Comparison of ENCODE assay signal across 15 cellular contexts in genomic region chr5:139862803-139863202, GRCh38.
DNase-seq lines count a peak whose midpoint lies in the region; ATAC-seq, FAIRE-seq and TF ChIP-seq lines count a peak whose summit lies in the region.
"Had no signal": no experiment of that assay in that cellular context is flagged by ENCODE, and none has a peak within 500 bp of the region (broad histone marks: within the 10 kb centered on the region; RNA-seq: fewer than 3 reads in every experiment).

No MANE protein-coding gene starts in this region.

- ATAC-seq in HG03097 (IDR thresholded peaks at IDR 0.05; ENCODE audit: low FRiP score, unreplicated experiment) = no peak
- ATAC-seq: Panc1 had no signal

- H3K9ac ChIP-seq in kidney (ENCODE audit: low read length in 2 of 2) = no peak overlapping the region

- no peak for FAIRE-seq in kidney (lab: Jason Lieb, UNC)
- FAIRE-seq: H54 had no signal

- H3K9me3 ChIP-seq in A673 (ENCODE audit: low read depth, low read length, poor library complexity, severe bottlenecking) (no peaks in the 10 kb centered on the region), kidney (ENCODE audit: control insufficient read depth in 1 of 2, low read length in 2 of 2) (no peaks in the 10 kb centered on the region)
- H3K9me3 ChIP-seq: esophagus squamous epithelium had no signal

- no peaks in the 10 kb centered on the region for H3K36me3 ChIP-seq in A673 (ENCODE audit: insufficient read depth, low read length, poor library complexity, severe bottlenecking)
- no peaks in the 10 kb centered on the region for H3K36me3 ChIP-seq in H7 (replicated peaks; ENCODE audit: control insufficient read depth, insufficient read depth, low read length)
- H3K36me3 ChIP-seq in kidney (ENCODE audit: control insufficient read depth in 1 of 2, insufficient read depth in 2 of 2, low read length in 2 of 2) = no peaks in the 10 kb centered on the region
- H3K36me3 ChIP-seq: esophagus squamous epithelium had no signal

- H3K4me1 ChIP-seq in A673 (ENCODE audit: insufficient read depth, low read length, poor library complexity, severe bottlenecking) (no peaks in the 10 kb centered on the region), kidney (ENCODE audit: control insufficient read depth in 1 of 2, insufficient read depth in 1 of 2, low read depth in 1 of 2, low read length in 2 of 2) (peaks cover 0 to 3% of the 10 kb centered on the region in 2 donors)

- POLR2A ChIA-PET in A673 (lab: Charles Lee; ENCODE audit: low non-redundant PET) = no interaction called here

- intact Hi-C loops in A673 (cut with micrococcal nuclease; ENCODE audit: unreplicated experiment) = no loop called here
- intact Hi-C loops in kidney (cut with DNase I) = no loop called here

- no peak overlapping the region for H3K4me3 ChIP-seq in A673 (ENCODE audit: low read depth, low read length, poor library complexity, severe bottlenecking)
- no peak overlapping the region for H3K4me3 ChIP-seq in H7 (ENCODE audit: insufficient read depth, low read depth, low read length)
- no peak overlapping the region for H3K4me3 ChIP-seq in kidney (ENCODE audit: low read length in 2 of 2)
- H3K4me3 ChIP-seq: esophagus squamous epithelium, K562 had no signal

- CTCF ChIA-PET in A673 (lab: Charles Lee) = no interaction called here

- 0 out of 2 replicates have a peak, but pooled peaks have one; percentile 21 for TF ChIP-seq CTCF in A673 (conservative IDR thresholded peaks at IDR 0.05; ENCODE audit: low read depth, low read length)
- no peak for TF ChIP-seq CTCF in kidney (IDR thresholded peaks at IDR 0.05; ENCODE audit: borderline replicate concordance, extremely low read depth, insufficient read depth)

- BruUV-seq in A673 (replicated peaks; lab: Mats Ljungman, UMichigan) = no TSS peak

- H3K27me3 ChIP-seq in A673 (replicated peaks; ENCODE audit: insufficient read depth, low read depth, low read length, poor library complexity) = peaks cover 4% of the 10 kb centered on the region
- H3K27me3 ChIP-seq in H7 (ENCODE audit: control insufficient read depth, insufficient read depth, low read length) = peaks cover 2% of the 10 kb centered on the region; the same call in 1 of the 2 replicates
- H3K27me3 ChIP-seq: esophagus squamous epithelium had no signal

- DNase-seq in A673 (ENCODE audit: low spot score) = no peak
- peak; percentile 80 for DNase-seq in H7
- peak; percentile 7 for DNase-seq in kidney
- DNase-seq in islet precursor cell = no peak
- DNase-seq in NCI-H2227 (lab: John Stamatoyannopoulos, UW; ENCODE audit: unreplicated experiment) = no peak
- DNase-seq in MV-4-11 (lab: John Stamatoyannopoulos, UW) = no peak
- DNase-seq: ACHN; activated CD4-positive, alpha-beta memory T cell treated with anti-CD3 and anti-CD28 coated beads for 36 hours; amniotic stem cell; esophagus squamous epithelium had no signal

- no peak overlapping the region for H3K27ac ChIP-seq in A673 (ENCODE audit: low read depth, low read length, poor library complexity, severe bottlenecking)
- peak overlapping the region; percentile 58 for H3K27ac ChIP-seq in angular gyrus (ENCODE audit: low read depth, low read length)
- no peak overlapping the region for H3K27ac ChIP-seq in kidney (ENCODE audit: low read depth in 2 of 2, low read length in 2 of 2)

Comparison
In these comparisons a context has a peak if more than half of its experiments do, and no peak if none do; other contexts are left out.
1. DNase-seq: peak in H7 (single experiment) and kidney (single experiment); none in A673 (single experiment), islet precursor cell (single experiment), NCI-H2227 (single experiment) and MV-4-11 (single experiment).